Comparison of ENCODE assay signal across 26 cellular contexts in genomic region chr16:88624481-88624880, GRCh38. TPM values are rescaled to one million over a fixed set of nuclear protein-coding genes. Genes with fewer than 3 reads are reported as not detected.
DNase-seq lines count a peak whose midpoint lies in the region; ATAC-seq, FAIRE-seq and TF ChIP-seq lines count a peak whose summit lies in the region.
"Had no signal": no experiment of that assay in that cellular context is flagged by ENCODE, and none has a peak within 500 bp of the region (broad histone marks: within the 10 kb centered on the region; RNA-seq: fewer than 3 reads in every experiment).

No MANE protein-coding gene starts in this region.

- no peak overlapping the region for H2BK120ac ChIP-seq in H1 (replicated peaks; ENCODE audit: low read depth, low read length)

- H3K79me2 ChIP-seq in H1 (ENCODE audit: control insufficient read depth in 1 of 2, insufficient read depth in 2 of 2, low read length in 2 of 2): no peaks in the 10 kb centered on the region; a peak in 1 of 4 replicates

- TF ChIP-seq POLR2A in H1 (IDR thresholded peaks at IDR 0.05; ENCODE audit: control extremely low read depth in 1 of 2, low read depth in 2 of 2, low read length in 2 of 2): no peak

- peak overlapping the region; percentile 55 for H3K27ac ChIP-seq in BLaER1
- H3K27ac ChIP-seq in H1 (ENCODE audit: low read depth, low read length): no peak overlapping the region
- H3K27ac ChIP-seq: 22Rv1, GM23248 had no signal

- H3K36me3 ChIP-seq in BLaER1 (peaks cover 78% of the 10 kb centered on the region), H1 (ENCODE audit: control insufficient read depth in 2 of 4, insufficient read depth in 4 of 4, low read length in 3 of 4) (peaks cover 16 to 35% (median 23%) of the 10 kb centered on the region in 4 experiments)

- H3K4ac ChIP-seq in H1 (replicated peaks; ENCODE audit: insufficient read length, low read depth, low read length): no peak overlapping the region

- H4K91ac ChIP-seq in H1 (replicated peaks; ENCODE audit: insufficient read length, low read length): no peak overlapping the region

- no peak overlapping the region for H3K23ac ChIP-seq in H1 (ENCODE audit: insufficient read length)

- H3K9ac ChIP-seq in BLaER1 (peak overlapping the region; percentile 41; the same call in 1 of the 2 replicates), H1 (replicated peaks in 1 of 4; ENCODE audit: extremely low read depth in 1 of 4, low read depth in 3 of 4, low read length in 3 of 4) (no peak overlapping the region)
- H3K9ac ChIP-seq: GM23248 had no signal

- no peak overlapping the region for H2BK12ac ChIP-seq in H1 (ENCODE audit: low read depth, low read length)

- H3K18ac ChIP-seq in H1 (ENCODE audit: extremely low read depth, low read length): no peak overlapping the region

- FAIRE-seq in H1 (lab: Jason Lieb, UNC): no peak
- FAIRE-seq: A204.1, D721Med, GM12878, GM19239 had no signal

- no peak for TF ChIP-seq EP300 in H1 (IDR thresholded peaks at IDR 0.05; ENCODE audit: borderline replicate concordance in 1 of 2, low read depth in 2 of 2, low read length in 2 of 2)

- H3K9me3 ChIP-seq in BLaER1 (no peaks in the 10 kb centered on the region), H1 (ENCODE audit: insufficient read depth in 2 of 2, low read depth in 1 of 2, low read length in 1 of 2) (no peaks in the 10 kb centered on the region)
- H3K9me3 ChIP-seq: BLaER1 treated with 17β-estradiol and CSF1 and Interleukin-3, amounts not matched to agents 10 nM and 100 nM had no signal

- no peak for TF ChIP-seq RAD21 in H1 (IDR thresholded peaks at IDR 0.05 in 1 of 2, conservative IDR thresholded peaks at IDR 0.05 in 1 of 2; ENCODE audit: low read depth in 2 of 2, low read length in 2 of 2)

- no peak for DNase-seq in activated CD8-positive, alpha-beta memory T cell treated with anti-CD3 and anti-CD28 coated beads, Interleukin-2, amount 10 ng/mL, durations not matched to agents 7 days and 5 days
- no peak for DNase-seq in activated CD8-positive, alpha-beta memory T cell treated with anti-CD3 and anti-CD28 coated beads, Interleukin-2, amount 50 U/mL, for 4 hours
- DNase-seq in H1 (ENCODE audit: low read depth in 1 of 2, low spot score in 2 of 2) (no peak), NCI-H82 treated with DMSO at 0.1 percent for 48 hours (lab: John Stamatoyannopoulos, UW; ENCODE audit: unreplicated experiment) (no peak), islet precursor cell (no peak)
- DNase-seq in stimulated activated effector memory CD8-positive, alpha-beta T cell treated with anti-CD3 and anti-CD28 coated beads, Interleukin-12 subunit alpha, Interleukin-12 subunit beta, amount 100 ng/mL, for 72 hours (ENCODE audit: low spot score in 2 of 2): no peak
- DNase-seq: CD4-positive, alpha-beta T cell; CD8-positive, alpha-beta memory T cell; DMS 273 treated with DMSO at 0.1 percent for 48 hours; DMS79; EL; GDM1; GM23248; H9 had no signal

- peaks cover 27% of the 10 kb centered on the region for H4K20me1 ChIP-seq in BLaER1
- H4K20me1 ChIP-seq in H1 (replicated peaks in 1 of 2; ENCODE audit: control insufficient read depth in 1 of 2, insufficient read depth in 2 of 2, low read length in 2 of 2): peaks cover 5 to 11% of the 10 kb centered on the region in 2 experiments

- TF ChIP-seq CTCF in H1 (IDR thresholded peaks at IDR 0.05; ENCODE audit: control extremely low read depth in 1 of 3, insufficient read depth in 1 of 3, low read depth in 1 of 3, low read length in 3 of 3): no peak

- peak overlapping the region; percentile 42; the same call in 1 of the 2 replicates for H4K8ac ChIP-seq in H1 (ENCODE audit: extremely low read depth, insufficient read depth, low read length)

- H3K4me3 ChIP-seq in BLaER1: no peak overlapping the region
- no peak overlapping the region for H3K4me3 ChIP-seq in H1 (ENCODE audit: extremely low read depth in 1 of 4, insufficient read depth in 2 of 4, low read depth in 3 of 4, low read length in 4 of 4)
- H3K4me3 ChIP-seq: BLaER1 treated with 17β-estradiol and CSF1 and Interleukin-3, amounts not matched to agents 10 nM and 100 nM; GM12878; GM23248 had no signal

- POLR2A ChIA-PET in H1 (lab: Charles Lee; ENCODE audit: partially characterized antibody): no interaction called here

- peaks cover 67% of the 10 kb centered on the region for H3K4me1 ChIP-seq in BLaER1
- peaks cover 0 to 7% (median 3%) of the 10 kb centered on the region in 4 experiments; a peak in 5 of 7 replicates for H3K4me1 ChIP-seq in H1 (replicated peaks in 1 of 4; ENCODE audit: control insufficient read depth in 3 of 4, insufficient read depth in 4 of 4, low read length in 3 of 4)

- CTCF ChIA-PET in activated CD8-positive, alpha-beta memory T cell treated with anti-CD3 and anti-CD28 coated beads, Interleukin-2, amount 10 ng/mL, durations not matched to agents 7 days and 5 days (lab: Charles Lee): interaction anchor here (1.6 kb wide), 1 partner anchor 9 kb away, joined by 3 read pairs; no protein-coding TSS in a partner anchor
- CTCF ChIA-PET in H1 (lab: Charles Lee; ENCODE audit: partially characterized antibody): interaction anchor here (1.4 to 11.2 kb wide), 3 partner anchors 9 to 23 kb away, joined by 3 to 89 read pairs (median 5); no protein-coding TSS in a partner anchor

- H3K56ac ChIP-seq in H1 (replicated peaks; ENCODE audit: insufficient read length, low read depth, low read length): no peak overlapping the region

- H3K27ac Mint-ChIP-seq in activated CD8-positive, alpha-beta memory T cell treated with anti-CD3 and anti-CD28 coated beads, Interleukin-2, amount 10 ng/mL, durations not matched to agents 7 days and 5 days: peak overlapping the region; percentile 11
- H3K27ac Mint-ChIP-seq in stimulated activated effector memory CD8-positive, alpha-beta T cell treated with anti-CD3 and anti-CD28 coated beads, Interleukin-12 subunit alpha, Interleukin-12 subunit beta, amount 100 ng/mL, for 72 hours: peak overlapping the region; percentile 93
- H3K27ac Mint-ChIP-seq: B cell; CD14-positive monocyte; CD4-positive, alpha-beta T cell; H9 had no signal

- H3K4me3 Mint-ChIP-seq in activated CD8-positive, alpha-beta memory T cell treated with anti-CD3 and anti-CD28 coated beads, Interleukin-2, amount 10 ng/mL, durations not matched to agents 7 days and 5 days: no peak overlapping the region
- no peak overlapping the region for H3K4me3 Mint-ChIP-seq in stimulated activated effector memory CD8-positive, alpha-beta T cell treated with anti-CD3 and anti-CD28 coated beads, Interleukin-12 subunit alpha, Interleukin-12 subunit beta, amount 100 ng/mL, for 72 hours
- H3K4me3 Mint-ChIP-seq: B cell; CD14-positive monocyte; CD4-positive, alpha-beta T cell; CD8-positive, alpha-beta memory T cell; H9 had no signal

- H3K79me1 ChIP-seq in H1 (ENCODE audit: low read depth, low read length): peaks cover 4% of the 10 kb centered on the region; the same call in 1 of the 2 replicates

- no peaks in the 10 kb centered on the region for H3K27me3 ChIP-seq in BLaER1
- no peaks in the 10 kb centered on the region for H3K27me3 ChIP-seq in H1 (replicated peaks in 1 of 4; ENCODE audit: control insufficient read depth in 3 of 4, extremely low read depth in 1 of 4, insufficient read depth in 3 of 4, low read length in 3 of 4)
- H3K27me3 ChIP-seq: BLaER1 treated with 17β-estradiol and CSF1 and Interleukin-3, amounts not matched to agents 10 nM and 100 nM had no signal

- ATAC-seq in activated CD8-positive, alpha-beta memory T cell treated with anti-CD3 and anti-CD28 coated beads, Interleukin-2, amount 10 ng/mL, durations not matched to agents 7 days and 5 days: no peak
- ATAC-seq in stimulated activated effector memory CD8-positive, alpha-beta T cell treated with anti-CD3 and anti-CD28 coated beads, Interleukin-12 subunit alpha, Interleukin-12 subunit beta, amount 100 ng/mL, for 72 hours: no peak
- ATAC-seq: GM12878, HCT116 had no signal

- peaks cover 31% of the 10 kb centered on the region for H3K4me1 Mint-ChIP-seq in activated CD8-positive, alpha-beta memory T cell treated with anti-CD3 and anti-CD28 coated beads, Interleukin-2, amount 10 ng/mL, durations not matched to agents 7 days and 5 days
- peaks cover 42% of the 10 kb centered on the region for H3K4me1 Mint-ChIP-seq in stimulated activated effector memory CD8-positive, alpha-beta T cell treated with anti-CD3 and anti-CD28 coated beads, Interleukin-12 subunit alpha, Interleukin-12 subunit beta, amount 100 ng/mL, for 72 hours
- H3K4me1 Mint-ChIP-seq: B cell, CD14-positive monocyte had no signal

- no peaks in the 10 kb centered on the region for H3K23me2 ChIP-seq in H1 (ENCODE audit: low read depth, low read length)

- H3K27me3 Mint-ChIP-seq in activated CD8-positive, alpha-beta memory T cell treated with anti-CD3 and anti-CD28 coated beads, Interleukin-2, amount 10 ng/mL, durations not matched to agents 7 days and 5 days: no peaks in the 10 kb centered on the region
- H3K27me3 Mint-ChIP-seq: B cell; CD4-positive, alpha-beta T cell had no signal

- no peak overlapping the region for H4K5ac ChIP-seq in H1 (ENCODE audit: insufficient read length, low read depth, low read length)

- H3K36me3 Mint-ChIP-seq in activated CD8-positive, alpha-beta memory T cell treated with anti-CD3 and anti-CD28 coated beads, Interleukin-2, amount 10 ng/mL, durations not matched to agents 7 days and 5 days: peaks cover 27% of the 10 kb centered on the region
- peaks cover 97% of the 10 kb centered on the region for H3K36me3 Mint-ChIP-seq in stimulated activated effector memory CD8-positive, alpha-beta T cell treated with anti-CD3 and anti-CD28 coated beads, Interleukin-12 subunit alpha, Interleukin-12 subunit beta, amount 100 ng/mL, for 72 hours

- H2BK15ac ChIP-seq in H1 (ENCODE audit: low read length): no peak overlapping the region

- no peaks in the 10 kb centered on the region for H3K9me3 Mint-ChIP-seq in activated CD8-positive, alpha-beta memory T cell treated with anti-CD3 and anti-CD28 coated beads, Interleukin-2, amount 10 ng/mL, durations not matched to agents 7 days and 5 days (ENCODE audit: low read depth)
- no peaks in the 10 kb centered on the region for H3K9me3 Mint-ChIP-seq in stimulated activated effector memory CD8-positive, alpha-beta T cell treated with anti-CD3 and anti-CD28 coated beads, Interleukin-12 subunit alpha, Interleukin-12 subunit beta, amount 100 ng/mL, for 72 hours
- H3K9me3 Mint-ChIP-seq: CD14-positive monocyte; CD4-positive, alpha-beta T cell; H9 had no signal

- H3K4me2 ChIP-seq in BLaER1: peak overlapping the region; percentile 47
- H3K4me2 ChIP-seq in H1 (ENCODE audit: insufficient read depth in 1 of 2, low read depth in 2 of 2, low read length in 2 of 2): no peak overlapping the region

- H3K14ac ChIP-seq in H1 (ENCODE audit: insufficient read length): no peak overlapping the region

- H2BK5ac ChIP-seq in H1 (ENCODE audit: low read depth, low read length): no peak overlapping the region

- no peak overlapping the region for H2BK20ac ChIP-seq in H1 (ENCODE audit: low read length)

- H2AFZ ChIP-seq in H1 (ENCODE audit: low read length): no peak overlapping the region
- H2AFZ ChIP-seq: GM23248 had no signal

- H2AK5ac ChIP-seq in H1 (ENCODE audit: low read depth, low read length): no peak overlapping the region

- 92% methylated on average over 9 of the region's 18 CpGs; no CpG with 5 or more reads in 1 of the 2 experiments for WGBS in H1 (ENCODE audit: extremely low coverage in 1 of 2, insufficient coverage in 1 of 2, insufficient read length in 1 of 2, insufficient replicate concordance in 2 of 2, low coverage in 1 of 2, low lambda C conversion rate in 2 of 2, missing lambda C conversion rate in 1 of 2), 2 experiments

RNA-seq across cellular contexts. Expression of gene IL17C, which starts 13.9 kb away (rescaled TPM):
- total RNA-seq in activated CD8-positive, alpha-beta memory T cell treated with anti-CD3 and anti-CD28 coated beads, Interleukin-2, amount 10 ng/mL, durations not matched to agents 7 days and 5 days: under 1 TPM in 1 of 2 experiments, not detected in 1; 0.29 TPM
- total RNA-seq in H1 (2021; fragmentation: NEBNext Ultra II Directional; extraction: Animal tissue kit (Norgen Biotek cat#: 25700)): 1.1 and 1.4 TPM in 2 replicates
- polyA plus RNA-seq in H1 (2011; rRNA removed): 1.9 and 3.0 TPM in 2 replicates
- polyA plus RNA-seq in H1 (2011; cell fraction: cytosol; rRNA removed): 1.4 TPM
- polyA plus RNA-seq in H1 (2011; cell fraction: nucleus; rRNA removed): 4.2 TPM
- polyA plus RNA-seq in H1 (2012, experiment 1 of 2): 2.1 to 3.1 TPM (median 2.5 TPM) in 4 replicates
- 2.6 TPM for polyA plus RNA-seq in H1 (2012, experiment 2 of 2)
- polyA plus RNA-seq in H1 (2013, experiment 1 of 2): 3.1 TPM
- polyA plus RNA-seq in H1 (2013, experiment 2 of 2): 3.4 TPM
- 0.34 and 0.41 TPM in 2 replicates for polyA minus RNA-seq in H1 (2011; rRNA and poly(A)+ RNA removed)
- polyA minus RNA-seq in H1 (2011; cell fraction: cytosol; rRNA and poly(A)+ RNA removed): 1.5 TPM
- 2.6 TPM for polyA minus RNA-seq in H1 (2011; cell fraction: nucleus; rRNA and poly(A)+ RNA removed)
- total RNA-seq: GM12878, GM23248, H4 had no signal
- polyA plus RNA-seq: AG04450; CD14-positive monocyte; CD8-positive, alpha-beta memory T cell; GM12878; GM23248 had no signal

RNA-seq across cellular contexts. Expression of gene CYBA, which starts 26.4 kb away (rescaled TPM):
- 100 to 1,000 TPM; 461 to 494 TPM for total RNA-seq in activated CD8-positive, alpha-beta memory T cell treated with anti-CD3 and anti-CD28 coated beads, Interleukin-2, amount 10 ng/mL, durations not matched to agents 7 days and 5 days
- 136 and 161 TPM in 2 replicates for total RNA-seq in H1 (2021; fragmentation: NEBNext Ultra II Directional; extraction: Animal tissue kit (Norgen Biotek cat#: 25700))
- polyA plus RNA-seq in H1 (2011; rRNA removed): 254 and 340 TPM in 2 replicates
- 233 TPM for polyA plus RNA-seq in H1 (2011; cell fraction: cytosol; rRNA removed)
- polyA plus RNA-seq in H1 (2011; cell fraction: nucleus; rRNA removed): 322 TPM
- 69.1 to 193 TPM (median 184 TPM) in 4 replicates for polyA plus RNA-seq in H1 (2012, experiment 1 of 2)
- 245 TPM for polyA plus RNA-seq in H1 (2012, experiment 2 of 2)
- 267 TPM for polyA plus RNA-seq in H1 (2013, experiment 1 of 2)
- polyA plus RNA-seq in H1 (2013, experiment 2 of 2): 285 TPM
- 41.6 and 53.9 TPM in 2 replicates for polyA minus RNA-seq in H1 (2011; rRNA and poly(A)+ RNA removed)
- 80.0 TPM for polyA minus RNA-seq in H1 (2011; cell fraction: cytosol; rRNA and poly(A)+ RNA removed)
- 68.6 TPM for polyA minus RNA-seq in H1 (2011; cell fraction: nucleus; rRNA and poly(A)+ RNA removed)
- total RNA-seq: H4 had no signal

RNA-seq across cellular contexts. Expression of gene MVD, which starts 38.4 kb away (rescaled TPM):
- 100 to 1,000 TPM; 112 to 134 TPM for total RNA-seq in activated CD8-positive, alpha-beta memory T cell treated with anti-CD3 and anti-CD28 coated beads, Interleukin-2, amount 10 ng/mL, durations not matched to agents 7 days and 5 days
- 77.3 and 80.6 TPM in 2 replicates for total RNA-seq in H1 (2021; fragmentation: NEBNext Ultra II Directional; extraction: Animal tissue kit (Norgen Biotek cat#: 25700))
- polyA plus RNA-seq in H1 (2011; rRNA removed): 47.2 and 72.1 TPM in 2 replicates
- 74.6 TPM for polyA plus RNA-seq in H1 (2011; cell fraction: cytosol; rRNA removed)
- 130 TPM for polyA plus RNA-seq in H1 (2011; cell fraction: nucleus; rRNA removed)
- polyA plus RNA-seq in H1 (2012, experiment 1 of 2): 52.7 to 95.2 TPM (median 88.5 TPM) in 4 replicates
- polyA plus RNA-seq in H1 (2012, experiment 2 of 2): 64.7 TPM
- 71.4 TPM for polyA plus RNA-seq in H1 (2013, experiment 1 of 2)
- 71.3 TPM for polyA plus RNA-seq in H1 (2013, experiment 2 of 2)
- 15.9 and 21.7 TPM in 2 replicates for polyA minus RNA-seq in H1 (2011; rRNA and poly(A)+ RNA removed)
- 39.8 TPM for polyA minus RNA-seq in H1 (2011; cell fraction: cytosol; rRNA and poly(A)+ RNA removed)
- 41.1 TPM for polyA minus RNA-seq in H1 (2011; cell fraction: nucleus; rRNA and poly(A)+ RNA removed)

RNA-seq across cellular contexts. Expression of gene ZC3H18, which starts 54.3 kb away (rescaled TPM):
- total RNA-seq in activated CD8-positive, alpha-beta memory T cell treated with anti-CD3 and anti-CD28 coated beads, Interleukin-2, amount 10 ng/mL, durations not matched to agents 7 days and 5 days: 10 to 100 TPM; 88.1 to 93.9 TPM
- 70.3 and 73.2 TPM in 2 replicates for total RNA-seq in H1 (2021; fragmentation: NEBNext Ultra II Directional; extraction: Animal tissue kit (Norgen Biotek cat#: 25700))
- polyA plus RNA-seq in H1 (2011; rRNA removed): 12.1 and 19.2 TPM in 2 replicates
- 17.0 TPM for polyA plus RNA-seq in H1 (2011; cell fraction: cytosol; rRNA removed)
- 42.7 TPM for polyA plus RNA-seq in H1 (2011; cell fraction: nucleus; rRNA removed)
- polyA plus RNA-seq in H1 (2012, experiment 1 of 2): 44.2 to 48.4 TPM (median 46.4 TPM) in 4 replicates
- polyA plus RNA-seq in H1 (2012, experiment 2 of 2): 35.2 TPM
- polyA plus RNA-seq in H1 (2013, experiment 1 of 2): 47.2 TPM
- polyA plus RNA-seq in H1 (2013, experiment 2 of 2): 44.5 TPM
- polyA minus RNA-seq in H1 (2011; rRNA and poly(A)+ RNA removed): 6.4 and 11.1 TPM in 2 replicates
- polyA minus RNA-seq in H1 (2011; cell fraction: cytosol; rRNA and poly(A)+ RNA removed): 19.7 TPM
- polyA minus RNA-seq in H1 (2011; cell fraction: nucleus; rRNA and poly(A)+ RNA removed): 18.5 TPM
